1 cellular context compared by ENCODE assay signal in the genomic region with DNA sequence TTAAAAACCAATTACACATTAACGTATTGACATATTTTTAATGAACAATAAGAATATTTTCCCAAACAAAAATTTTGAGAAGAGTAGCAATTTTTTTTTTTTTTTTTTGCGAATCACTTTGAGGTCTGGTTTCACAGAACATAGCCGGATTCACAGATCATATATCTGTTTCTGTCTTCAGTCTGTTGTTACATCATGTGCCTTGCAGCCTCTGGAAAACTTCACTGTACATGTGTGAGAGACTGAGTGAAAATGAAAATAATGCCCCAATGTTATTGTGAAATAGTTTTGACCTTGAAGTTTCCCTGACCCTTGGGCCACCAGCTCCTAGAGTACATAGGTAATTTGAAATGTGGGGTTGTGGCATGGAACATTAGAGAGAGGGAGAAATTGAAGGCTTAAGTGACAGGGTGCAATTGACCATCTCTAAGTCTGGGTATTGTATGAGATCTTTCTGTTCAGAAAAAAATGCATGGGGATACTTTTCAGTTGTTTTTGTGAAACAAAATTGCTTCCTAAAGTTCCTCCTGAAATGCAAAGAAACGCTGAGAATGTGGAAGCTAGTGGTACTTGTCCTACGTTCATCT.
TF ChIP-seq lines count a peak whose summit lies in the region.

No MANE protein-coding gene starts in this region.

TF ChIP-seq in K562, 482 proteins besides CTCF, POLR2A, EP300 and RAD21 (continued from another document and continues in another):
- TF ChIP-seq ETS2 (tag; IDR thresholded peaks at IDR 0.05; ENCODE audit: borderline replicate concordance, poor library complexity, severe bottlenecking) (no peak), U2AF1 (optimal IDR thresholded peaks at IDR 0.05; ENCODE audit: low read depth, low read length) (no peak), GABPA (tag; conservative IDR thresholded peaks at IDR 0.05; ENCODE audit: low read depth) (no peak; the same call in 1 of the 2 replicates), ZNF77 (CRISPR knock-in tag; IDR thresholded peaks at IDR 0.05) (no peak), SP2 (IDR thresholded peaks at IDR 0.05; ENCODE audit: extremely low read depth, low read depth, low read length, poor library complexity, severe bottlenecking) (no peak), ZNF41 (CRISPR knock-in tag; conservative IDR thresholded peaks at IDR 0.05) (0 out of 2 replicates have a peak, but pooled peaks have one; percentile 31), BCLAF1 (IDR thresholded peaks at IDR 0.05; ENCODE audit: borderline replicate concordance in 1 of 2, control insufficient read depth in 1 of 2, low read depth in 2 of 2, low read length in 1 of 2) (no peak), ZNF239 (CRISPR knock-in tag; IDR thresholded peaks at IDR 0.05) (no peak), ZNF644 (tag; IDR thresholded peaks at IDR 0.05; ENCODE audit: low read depth) (peak; percentile 58), TRIM28 (IDR thresholded peaks at IDR 0.05) (no peak), CREB5 (CRISPR knock-in tag; IDR thresholded peaks at IDR 0.05) (no peak), L3MBTL2 (IDR thresholded peaks at IDR 0.05) (peak; percentile 56), HDAC2 (IDR thresholded peaks at IDR 0.05) (no peak; the same call in 1 of the 2 replicates), GABPB2 (CRISPR knock-in tag; conservative IDR thresholded peaks at IDR 0.05) (no peak), NRF1 (conservative IDR thresholded peaks at IDR 0.05 in 1 of 2, IDR thresholded peaks at IDR 0.05 in 1 of 2) (no peak), SRSF3 (IDR thresholded peaks at IDR 0.05; ENCODE audit: insufficient read depth, low read length) (no peak), HIVEP1 (CRISPR knock-in tag; IDR thresholded peaks at IDR 0.05) (no peak), ZNF655 (CRISPR knock-in tag; IDR thresholded peaks at IDR 0.05) (no peak), KDM4B (IDR thresholded peaks at IDR 0.05; ENCODE audit: borderline replicate concordance in 2 of 2, low read depth in 1 of 2) (no peak), ZBTB33 (CRISPR knock-in tag; IDR thresholded peaks at IDR 0.05) (no peak), NCOA4 (IDR thresholded peaks at IDR 0.05; ENCODE audit: partially characterized antibody) (no peak), TCF3 (CRISPR knock-in tag; IDR thresholded peaks at IDR 0.05) (no peak), MTF1 (CRISPR knock-in tag; IDR thresholded peaks at IDR 0.05; ENCODE audit: borderline replicate concordance) (no peak), CHCHD3 (CRISPR knock-in tag; IDR thresholded peaks at IDR 0.05) (no peak), ZNF436 (CRISPR knock-in tag; IDR thresholded peaks at IDR 0.05) (no peak), PRMT5 (CRISPR knock-in tag; IDR thresholded peaks at IDR 0.05) (no peak), ZNF431 (CRISPR knock-in tag; IDR thresholded peaks at IDR 0.05) (no peak), SOX6 (IDR thresholded peaks at IDR 0.05) (peak; percentile 49; the same call in 1 of the 2 replicates), HDAC8 (tag; IDR thresholded peaks at IDR 0.05) (no peak), GTF2A2 (tag; IDR thresholded peaks at IDR 0.05) (peak; percentile 61; the same call in 1 of the 2 replicates), ZNF140 (CRISPR knock-in tag; IDR thresholded peaks at IDR 0.05) (no peak), MIER1 (IDR thresholded peaks at IDR 0.05; ENCODE audit: low read depth) (no peak), ADNP (tag; IDR thresholded peaks at IDR 0.05) (no peak), NFIC (IDR thresholded peaks at IDR 0.05) (no peak), RBFOX2 (IDR thresholded peaks at IDR 0.05; ENCODE audit: low read depth, low read length) (peak; percentile 22; the same call in 1 of the 2 replicates), MYBL2 (IDR thresholded peaks at IDR 0.05; ENCODE audit: low read depth) (no peak), MYBL2 (CRISPR knock-in tag; IDR thresholded peaks at IDR 0.05; ENCODE audit: borderline replicate concordance) (no peak), MECOM (CRISPR knock-in tag; IDR thresholded peaks at IDR 0.05) (0 out of 2 replicates have a peak, but pooled peaks have one; percentile 8), HMG20A (CRISPR knock-in tag; conservative IDR thresholded peaks at IDR 0.05) (no peak), EWSR1 (IDR thresholded peaks at IDR 0.05; ENCODE audit: borderline replicate concordance, low read depth, partially characterized antibody) (no peak), ZNF584 (CRISPR knock-in tag; IDR thresholded peaks at IDR 0.05; ENCODE audit: low read depth) (peak; percentile 81; the same call in 1 of the 2 replicates), ZNF165 (CRISPR knock-in tag; IDR thresholded peaks at IDR 0.05; ENCODE audit: borderline replicate concordance) (no peak), SPI1 (IDR thresholded peaks at IDR 0.05; ENCODE audit: borderline replicate concordance, low read depth, low read length) (no peak), HDAC3 (IDR thresholded peaks at IDR 0.05; ENCODE audit: borderline replicate concordance, partially characterized antibody) (peak; percentile 12), E2F3 (CRISPR knock-in tag; IDR thresholded peaks at IDR 0.05) (no peak), MTA2 (IDR thresholded peaks at IDR 0.05; ENCODE audit: low read depth) (no peak), PHF8 (IDR thresholded peaks at IDR 0.05; ENCODE audit: borderline replicate concordance, low read length) (no peak), RBM39 (optimal IDR thresholded peaks at IDR 0.05; ENCODE audit: low read depth, low read length) (no peak), YY1 (IDR thresholded peaks at IDR 0.05; ENCODE audit: borderline replicate concordance in 1 of 3, control insufficient read depth in 1 of 3, extremely low read depth in 1 of 3, insufficient read depth in 3 of 3, insufficient read length in 1 of 3, insufficient replicate concordance in 2 of 3, low read depth in 1 of 3, low read length in 2 of 3) (no peak), TAF15 (IDR thresholded peaks at IDR 0.05; ENCODE audit: low read depth, low read length) (no peak), SMARCA4 (IDR thresholded peaks at IDR 0.05) (peak; percentile 62; the same call in 1 of the 2 replicates), POLR2AphosphoS5 (IDR thresholded peaks at IDR 0.05; ENCODE audit: control insufficient read depth, insufficient read depth, low read depth, low read length) (no peak), EP400 (IDR thresholded peaks at IDR 0.05) (peak; percentile 59)
- TF ChIP-seq, protein P1, sequence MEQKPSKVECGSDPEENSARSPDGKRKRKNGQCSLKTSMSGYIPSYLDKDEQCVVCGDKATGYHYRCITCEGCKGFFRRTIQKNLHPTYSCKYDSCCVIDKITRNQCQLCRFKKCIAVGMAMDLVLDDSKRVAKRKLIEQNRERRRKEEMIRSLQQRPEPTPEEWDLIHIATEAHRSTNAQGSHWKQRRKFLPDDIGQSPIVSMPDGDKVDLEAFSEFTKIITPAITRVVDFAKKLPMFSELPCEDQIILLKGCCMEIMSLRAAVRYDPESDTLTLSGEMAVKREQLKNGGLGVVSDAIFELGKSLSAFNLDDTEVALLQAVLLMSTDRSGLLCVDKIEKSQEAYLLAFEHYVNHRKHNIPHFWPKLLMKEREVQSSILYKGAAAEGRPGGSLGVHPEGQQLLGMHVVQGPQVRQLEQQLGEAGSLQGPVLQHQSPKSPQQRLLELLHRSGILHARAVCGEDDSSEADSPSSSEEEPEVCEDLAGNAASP (IDR thresholded peaks at IDR 0.05): no peak
- TF ChIP-seq, protein P2, sequence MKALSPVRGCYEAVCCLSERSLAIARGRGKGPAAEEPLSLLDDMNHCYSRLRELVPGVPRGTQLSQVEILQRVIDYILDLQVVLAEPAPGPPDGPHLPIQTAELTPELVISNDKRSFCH (CRISPR knock-in tag; IDR thresholded peaks at IDR 0.05): no peak
- TF ChIP-seq, protein P2 (tag; IDR thresholded peaks at IDR 0.05): no peak
- TF ChIP-seq, protein P3, sequence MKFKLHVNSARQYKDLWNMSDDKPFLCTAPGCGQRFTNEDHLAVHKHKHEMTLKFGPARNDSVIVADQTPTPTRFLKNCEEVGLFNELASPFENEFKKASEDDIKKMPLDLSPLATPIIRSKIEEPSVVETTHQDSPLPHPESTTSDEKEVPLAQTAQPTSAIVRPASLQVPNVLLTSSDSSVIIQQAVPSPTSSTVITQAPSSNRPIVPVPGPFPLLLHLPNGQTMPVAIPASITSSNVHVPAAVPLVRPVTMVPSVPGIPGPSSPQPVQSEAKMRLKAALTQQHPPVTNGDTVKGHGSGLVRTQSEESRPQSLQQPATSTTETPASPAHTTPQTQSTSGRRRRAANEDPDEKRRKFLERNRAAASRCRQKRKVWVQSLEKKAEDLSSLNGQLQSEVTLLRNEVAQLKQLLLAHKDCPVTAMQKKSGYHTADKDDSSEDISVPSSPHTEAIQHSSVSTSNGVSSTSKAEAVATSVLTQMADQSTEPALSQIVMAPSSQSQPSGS (CRISPR knock-in tag; IDR thresholded peaks at IDR 0.05): no peak
- TF ChIP-seq, protein P4, sequence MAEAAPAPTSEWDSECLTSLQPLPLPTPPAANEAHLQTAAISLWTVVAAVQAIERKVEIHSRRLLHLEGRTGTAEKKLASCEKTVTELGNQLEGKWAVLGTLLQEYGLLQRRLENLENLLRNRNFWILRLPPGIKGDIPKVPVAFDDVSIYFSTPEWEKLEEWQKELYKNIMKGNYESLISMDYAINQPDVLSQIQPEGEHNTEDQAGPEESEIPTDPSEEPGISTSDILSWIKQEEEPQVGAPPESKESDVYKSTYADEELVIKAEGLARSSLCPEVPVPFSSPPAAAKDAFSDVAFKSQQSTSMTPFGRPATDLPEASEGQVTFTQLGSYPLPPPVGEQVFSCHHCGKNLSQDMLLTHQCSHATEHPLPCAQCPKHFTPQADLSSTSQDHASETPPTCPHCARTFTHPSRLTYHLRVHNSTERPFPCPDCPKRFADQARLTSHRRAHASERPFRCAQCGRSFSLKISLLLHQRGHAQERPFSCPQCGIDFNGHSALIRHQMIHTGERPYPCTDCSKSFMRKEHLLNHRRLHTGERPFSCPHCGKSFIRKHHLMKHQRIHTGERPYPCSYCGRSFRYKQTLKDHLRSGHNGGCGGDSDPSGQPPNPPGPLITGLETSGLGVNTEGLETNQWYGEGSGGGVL (CRISPR knock-in tag; IDR thresholded peaks at IDR 0.05): no peak
- TF ChIP-seq, protein P5, sequence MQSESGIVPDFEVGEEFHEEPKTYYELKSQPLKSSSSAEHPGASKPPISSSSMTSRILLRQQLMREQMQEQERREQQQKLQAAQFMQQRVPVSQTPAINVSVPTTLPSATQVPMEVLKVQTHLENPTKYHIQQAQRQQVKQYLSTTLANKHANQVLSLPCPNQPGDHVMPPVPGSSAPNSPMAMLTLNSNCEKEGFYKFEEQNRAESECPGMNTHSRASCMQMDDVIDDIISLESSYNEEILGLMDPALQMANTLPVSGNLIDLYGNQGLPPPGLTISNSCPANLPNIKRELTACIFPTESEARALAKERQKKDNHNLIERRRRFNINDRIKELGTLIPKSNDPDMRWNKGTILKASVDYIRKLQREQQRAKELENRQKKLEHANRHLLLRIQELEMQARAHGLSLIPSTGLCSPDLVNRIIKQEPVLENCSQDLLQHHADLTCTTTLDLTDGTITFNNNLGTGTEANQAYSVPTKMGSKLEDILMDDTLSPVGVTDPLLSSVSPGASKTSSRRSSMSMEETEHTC (IDR thresholded peaks at IDR 0.05): no peak
